Comparison of ENCODE assay signal across 1 cellular context in the genomic region with DNA sequence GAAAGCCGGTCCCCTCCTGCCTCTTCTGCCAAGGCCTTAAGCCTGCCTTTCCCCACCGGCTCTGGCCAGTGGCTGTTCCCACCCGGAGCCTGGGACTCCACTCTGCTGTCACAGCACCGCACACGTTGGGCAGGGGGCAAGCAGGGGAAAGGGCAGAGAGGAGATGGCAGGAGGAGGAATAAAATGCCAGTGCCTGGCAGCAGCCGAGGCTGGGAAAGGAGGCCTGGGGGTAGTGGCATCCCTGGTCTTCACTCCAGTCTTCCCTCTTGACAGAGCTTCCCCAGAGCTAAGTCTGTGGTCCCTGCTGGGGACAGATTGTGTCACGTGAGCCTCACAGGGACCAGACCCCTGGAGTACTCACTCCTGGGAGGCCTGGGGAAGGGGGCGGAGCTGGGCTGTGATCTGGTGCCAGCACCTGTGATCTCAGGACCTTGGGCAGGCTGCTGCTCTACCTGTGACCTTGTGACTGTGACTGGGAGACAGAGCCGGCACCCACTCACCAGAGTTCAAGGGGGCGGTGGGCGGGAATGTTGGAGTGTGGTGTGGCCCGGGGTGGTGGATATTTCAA.
TF ChIP-seq lines count a peak whose summit lies in the region.

No MANE protein-coding gene starts in this region.

TF ChIP-seq in HepG2, 621 proteins besides CTCF, POLR2A, EP300 and RAD21 (continued from another document and continues in another):
- TF ChIP-seq USF2 (IDR thresholded peaks at IDR 0.05; ENCODE audit: low read depth, low read length) (peak; percentile 89), USF2 (CRISPR knock-in tag; IDR thresholded peaks at IDR 0.05; ENCODE audit: borderline replicate concordance) (peak; percentile 96), MED13 (CRISPR knock-in tag; IDR thresholded peaks at IDR 0.05) (peak; percentile 98), MEF2D (CRISPR knock-in tag; IDR thresholded peaks at IDR 0.05) (peak; percentile 67), ZNF232 (CRISPR knock-in tag; IDR thresholded peaks at IDR 0.05; ENCODE audit: borderline replicate concordance) (peak; percentile 38; the same call in 1 of the 2 replicates), ZNF7 (CRISPR knock-in tag; IDR thresholded peaks at IDR 0.05) (no peak), MXD3 (CRISPR knock-in tag; IDR thresholded peaks at IDR 0.05) (no peak), ELF4 (CRISPR knock-in tag; IDR thresholded peaks at IDR 0.05; ENCODE audit: borderline replicate concordance) (no peak), ZNF138 (CRISPR knock-in tag; IDR thresholded peaks at IDR 0.05; ENCODE audit: low read depth) (0 out of 2 replicates have a peak, but pooled peaks have one; percentile 24), ZNF251 (CRISPR knock-in tag; IDR thresholded peaks at IDR 0.05) (no peak), NONO (IDR thresholded peaks at IDR 0.05) (no peak), NONO (CRISPR knock-in tag; conservative IDR thresholded peaks at IDR 0.05) (peak; percentile 69; the same call in 1 of the 2 replicates), ZFX (CRISPR knock-in tag; IDR thresholded peaks at IDR 0.05; ENCODE audit: low read depth) (peak; percentile 66), ZNF691 (CRISPR knock-in tag; IDR thresholded peaks at IDR 0.05; ENCODE audit: borderline replicate concordance, low read depth) (peak; percentile 82; the same call in 1 of the 2 replicates), SNAPC5 (CRISPR knock-in tag; IDR thresholded peaks at IDR 0.05; ENCODE audit: borderline replicate concordance) (no peak), ZBTB33 (CRISPR knock-in tag; IDR thresholded peaks at IDR 0.05) (no peak), ZNF382 (CRISPR knock-in tag; IDR thresholded peaks at IDR 0.05; ENCODE audit: borderline replicate concordance) (no peak), KDM2A (CRISPR knock-in tag; IDR thresholded peaks at IDR 0.05; ENCODE audit: borderline replicate concordance, low read depth) (peak; percentile 69; the same call in 1 of the 2 replicates), SRSF1 (optimal IDR thresholded peaks at IDR 0.05; ENCODE audit: low read depth, low read length) (no peak), ZNF670 (CRISPR knock-in tag; IDR thresholded peaks at IDR 0.05; ENCODE audit: borderline replicate concordance) (peak; percentile 25; the same call in 1 of the 2 replicates), YEATS4 (CRISPR knock-in tag; IDR thresholded peaks at IDR 0.05; ENCODE audit: borderline replicate concordance) (0 out of 2 replicates have a peak, but pooled peaks have one; percentile 48), SNAPC4 (CRISPR knock-in tag; IDR thresholded peaks at IDR 0.05) (0 out of 2 replicates have a peak, but pooled peaks have one; percentile 65), ZFP41 (CRISPR knock-in tag; IDR thresholded peaks at IDR 0.05; ENCODE audit: borderline replicate concordance) (peak; percentile 54; the same call in 1 of the 2 replicates), RXRB (CRISPR knock-in tag; IDR thresholded peaks at IDR 0.05; ENCODE audit: borderline replicate concordance) (peak; percentile 92), TBP (CRISPR knock-in tag; IDR thresholded peaks at IDR 0.05) (no peak), DNMT3B (CRISPR knock-in tag; conservative IDR thresholded peaks at IDR 0.05) (no peak), ZNF781 (CRISPR knock-in tag; IDR thresholded peaks at IDR 0.05; ENCODE audit: borderline replicate concordance, not compliant biosample characterization) (peak; percentile 72), NR2F2 (IDR thresholded peaks at IDR 0.05; ENCODE audit: borderline replicate concordance, low read depth) (peak; percentile 86), ZNF562 (CRISPR knock-in tag; IDR thresholded peaks at IDR 0.05; ENCODE audit: borderline replicate concordance) (no peak)
- TF ChIP-seq, protein P1, sequence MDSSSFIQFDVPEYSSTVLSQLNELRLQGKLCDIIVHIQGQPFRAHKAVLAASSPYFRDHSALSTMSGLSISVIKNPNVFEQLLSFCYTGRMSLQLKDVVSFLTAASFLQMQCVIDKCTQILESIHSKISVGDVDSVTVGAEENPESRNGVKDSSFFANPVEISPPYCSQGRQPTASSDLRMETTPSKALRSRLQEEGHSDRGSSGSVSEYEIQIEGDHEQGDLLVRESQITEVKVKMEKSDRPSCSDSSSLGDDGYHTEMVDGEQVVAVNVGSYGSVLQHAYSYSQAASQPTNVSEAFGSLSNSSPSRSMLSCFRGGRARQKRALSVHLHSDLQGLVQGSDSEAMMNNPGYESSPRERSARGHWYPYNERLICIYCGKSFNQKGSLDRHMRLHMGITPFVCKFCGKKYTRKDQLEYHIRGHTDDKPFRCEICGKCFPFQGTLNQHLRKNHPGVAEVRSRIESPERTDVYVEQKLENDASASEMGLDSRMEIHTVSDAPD (CRISPR knock-in tag; IDR thresholded peaks at IDR 0.05) = peak; percentile 94
- TF ChIP-seq, protein P2, sequence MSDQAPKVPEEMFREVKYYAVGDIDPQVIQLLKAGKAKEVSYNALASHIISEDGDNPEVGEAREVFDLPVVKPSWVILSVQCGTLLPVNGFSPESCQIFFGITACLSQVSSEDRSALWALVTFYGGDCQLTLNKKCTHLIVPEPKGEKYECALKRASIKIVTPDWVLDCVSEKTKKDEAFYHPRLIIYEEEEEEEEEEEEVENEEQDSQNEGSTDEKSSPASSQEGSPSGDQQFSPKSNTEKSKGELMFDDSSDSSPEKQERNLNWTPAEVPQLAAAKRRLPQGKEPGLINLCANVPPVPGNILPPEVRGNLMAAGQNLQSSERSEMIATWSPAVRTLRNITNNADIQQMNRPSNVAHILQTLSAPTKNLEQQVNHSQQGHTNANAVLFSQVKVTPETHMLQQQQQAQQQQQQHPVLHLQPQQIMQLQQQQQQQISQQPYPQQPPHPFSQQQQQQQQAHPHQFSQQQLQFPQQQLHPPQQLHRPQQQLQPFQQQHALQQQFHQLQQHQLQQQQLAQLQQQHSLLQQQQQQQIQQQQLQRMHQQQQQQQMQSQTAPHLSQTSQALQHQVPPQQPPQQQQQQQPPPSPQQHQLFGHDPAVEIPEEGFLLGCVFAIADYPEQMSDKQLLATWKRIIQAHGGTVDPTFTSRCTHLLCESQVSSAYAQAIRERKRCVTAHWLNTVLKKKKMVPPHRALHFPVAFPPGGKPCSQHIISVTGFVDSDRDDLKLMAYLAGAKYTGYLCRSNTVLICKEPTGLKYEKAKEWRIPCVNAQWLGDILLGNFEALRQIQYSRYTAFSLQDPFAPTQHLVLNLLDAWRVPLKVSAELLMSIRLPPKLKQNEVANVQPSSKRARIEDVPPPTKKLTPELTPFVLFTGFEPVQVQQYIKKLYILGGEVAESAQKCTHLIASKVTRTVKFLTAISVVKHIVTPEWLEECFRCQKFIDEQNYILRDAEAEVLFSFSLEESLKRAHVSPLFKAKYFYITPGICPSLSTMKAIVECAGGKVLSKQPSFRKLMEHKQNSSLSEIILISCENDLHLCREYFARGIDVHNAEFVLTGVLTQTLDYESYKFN (CRISPR knock-in tag; conservative IDR thresholded peaks at IDR 0.05) = peak; percentile 93
- TF ChIP-seq, protein P3, sequence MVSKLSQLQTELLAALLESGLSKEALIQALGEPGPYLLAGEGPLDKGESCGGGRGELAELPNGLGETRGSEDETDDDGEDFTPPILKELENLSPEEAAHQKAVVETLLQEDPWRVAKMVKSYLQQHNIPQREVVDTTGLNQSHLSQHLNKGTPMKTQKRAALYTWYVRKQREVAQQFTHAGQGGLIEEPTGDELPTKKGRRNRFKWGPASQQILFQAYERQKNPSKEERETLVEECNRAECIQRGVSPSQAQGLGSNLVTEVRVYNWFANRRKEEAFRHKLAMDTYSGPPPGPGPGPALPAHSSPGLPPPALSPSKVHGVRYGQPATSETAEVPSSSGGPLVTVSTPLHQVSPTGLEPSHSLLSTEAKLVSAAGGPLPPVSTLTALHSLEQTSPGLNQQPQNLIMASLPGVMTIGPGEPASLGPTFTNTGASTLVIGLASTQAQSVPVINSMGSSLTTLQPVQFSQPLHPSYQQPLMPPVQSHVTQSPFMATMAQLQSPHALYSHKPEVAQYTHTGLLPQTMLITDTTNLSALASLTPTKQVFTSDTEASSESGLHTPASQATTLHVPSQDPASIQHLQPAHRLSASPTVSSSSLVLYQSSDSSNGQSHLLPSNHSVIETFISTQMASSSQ (IDR thresholded peaks at IDR 0.05; ENCODE audit: low read depth) = peak; percentile 38; the same call in 1 of the 2 replicates
- TF ChIP-seq, protein P3 (CRISPR knock-in tag; IDR thresholded peaks at IDR 0.05; ENCODE audit: borderline replicate concordance) = peak; percentile 87
